In genomic region chr10:15207410-15207809, GRCh38 we compare ENCODE assay signal across 7 cellular contexts. TPM values are rescaled to one million over a fixed set of nuclear protein-coding genes. Genes with fewer than 3 reads are reported as not detected.
DNase-seq lines count a peak whose midpoint lies in the region; ATAC-seq lines count a peak whose summit lies in the region.
"Not testable (repeated sequence)": the region's sequence is repeated elsewhere in the genome, so short reads cannot be mapped to it uniquely, and the experiment has no call there.

No MANE protein-coding gene starts in this region.

- peak overlapping the region; percentile 60 for H3K27ac ChIP-seq in CD4-positive, alpha-beta memory T cell (ENCODE audit: low read depth, low read length)
- H3K27ac ChIP-seq in KOPT-K1 (ENCODE audit: low read depth, low read length, poor library complexity, severe bottlenecking) = peak overlapping the region; percentile 66
- H3K27ac ChIP-seq in effector memory CD4-positive, alpha-beta T cell (ENCODE audit: insufficient read depth, low read length, poor library complexity, severe bottlenecking) = peak overlapping the region; percentile 65

- H3K27me3 Mint-ChIP-seq in CD4-positive, alpha-beta memory T cell; T-helper 2 cell treated with Interferon-gamma antibody and Interleukin-4, amounts not matched to agents 5 μg/mL and 100 μg/mL, for 36 hours (ENCODE audit: low read depth); activated CD8-positive, alpha-beta memory T cell treated with anti-CD3 and anti-CD28 coated beads, Interleukin-2, amount 10 ng/mL, durations not matched to agents 7 days and 5 days; activated naive CD8-positive, alpha-beta T cell; naive thymus-derived CD8-positive, alpha-beta T cell: not testable (repeated sequence)

- CTCF ChIA-PET in CD4-positive, alpha-beta memory T cell (lab: Charles Lee; ENCODE audit: partially characterized antibody) = interaction anchor here (1.1 to 2.6 kb wide), 5 partner anchors 22 to 101 kb away, joined by 3 to 14 read pairs (median 8); partner anchors contain the start of gene NMT2
- CTCF ChIA-PET in activated CD8-positive, alpha-beta memory T cell treated with anti-CD3 and anti-CD28 coated beads, Interleukin-2, amount 10 ng/mL, durations not matched to agents 7 days and 5 days (lab: Charles Lee) = interaction anchor here (1.4 to 3.9 kb wide), 2 partner anchors 39 to 40 kb away, joined by 3 to 13 read pairs; partner anchors contain the start of gene NMT2

- not testable (repeated sequence) for ATAC-seq in activated CD8-positive, alpha-beta memory T cell treated with anti-CD3 and anti-CD28 coated beads, Interleukin-2, amount 10 ng/mL, durations not matched to agents 7 days and 5 days; naive thymus-derived CD8-positive, alpha-beta T cell

- not testable (repeated sequence) for H3K36me3 Mint-ChIP-seq in CD4-positive, alpha-beta memory T cell; T-helper 2 cell treated with Interferon-gamma antibody and Interleukin-4, amounts not matched to agents 5 μg/mL and 100 μg/mL, for 36 hours (ENCODE audit: low read depth); activated CD8-positive, alpha-beta memory T cell treated with anti-CD3 and anti-CD28 coated beads, Interleukin-2, amount 10 ng/mL, durations not matched to agents 7 days and 5 days; activated naive CD8-positive, alpha-beta T cell; naive thymus-derived CD8-positive, alpha-beta T cell

- intact Hi-C loops in CD4-positive, alpha-beta memory T cell (cut with micrococcal nuclease) = loop anchor here (5.0 kb wide), 1 partner anchor 245 kb away; no protein-coding TSS in a partner anchor

- peaks cover 44 to 88% (median 61%) of the 10 kb centered on the region in 4 donors for H3K4me1 Mint-ChIP-seq in CD4-positive, alpha-beta memory T cell
- H3K4me1 Mint-ChIP-seq in T-helper 2 cell treated with Interferon-gamma antibody and Interleukin-4, amounts not matched to agents 5 μg/mL and 100 μg/mL, for 36 hours (ENCODE audit: low read depth) = peaks cover 64% of the 10 kb centered on the region
- peaks cover 47% of the 10 kb centered on the region for H3K4me1 Mint-ChIP-seq in activated CD8-positive, alpha-beta memory T cell treated with anti-CD3 and anti-CD28 coated beads, Interleukin-2, amount 10 ng/mL, durations not matched to agents 7 days and 5 days
- peaks cover 66% of the 10 kb centered on the region for H3K4me1 Mint-ChIP-seq in activated naive CD8-positive, alpha-beta T cell (ENCODE audit: low read depth)
- H3K4me1 Mint-ChIP-seq in naive thymus-derived CD8-positive, alpha-beta T cell = peaks cover 15 to 71% (median 61%) of the 10 kb centered on the region in 4 donors

- H3K9me3 Mint-ChIP-seq in CD4-positive, alpha-beta memory T cell; T-helper 2 cell treated with Interferon-gamma antibody and Interleukin-4, amounts not matched to agents 5 μg/mL and 100 μg/mL, for 36 hours; activated CD8-positive, alpha-beta memory T cell treated with anti-CD3 and anti-CD28 coated beads, Interleukin-2, amount 10 ng/mL, durations not matched to agents 7 days and 5 days (ENCODE audit: low read depth); activated naive CD8-positive, alpha-beta T cell (ENCODE audit: low read depth); naive thymus-derived CD8-positive, alpha-beta T cell: not testable (repeated sequence)

- peaks cover 55% of the 10 kb centered on the region for H3K4me1 ChIP-seq in CD4-positive, alpha-beta memory T cell (ENCODE audit: insufficient read depth, low read length)
- peaks cover 32% of the 10 kb centered on the region for H3K4me1 ChIP-seq in effector memory CD4-positive, alpha-beta T cell (ENCODE audit: control insufficient read depth, insufficient read depth, low read length, poor library complexity, severe bottlenecking)

- POLR2A ChIA-PET in CD4-positive, alpha-beta memory T cell (lab: Charles Lee; ENCODE audit: partially characterized antibody) = interaction anchor here (0.7 to 7.3 kb wide), 5 partner anchors 8 to 39 kb away, joined by 4 to 93 read pairs (median 7); partner anchors contain the start of gene NMT2
- POLR2A ChIA-PET in naive thymus-derived CD8-positive, alpha-beta T cell (lab: Charles Lee) = interaction anchor here (1.2 to 3.1 kb wide), 4 partner anchors 10 to 38 kb away, joined by 5 to 49 read pairs (median 12); partner anchors contain the start of gene NMT2

- not testable (repeated sequence) for H3K4me3 ChIP-seq in CD4-positive, alpha-beta memory T cell (ENCODE audit: low read length in 2 of 2); effector memory CD4-positive, alpha-beta T cell (ENCODE audit: insufficient read depth, low read depth, low read length, poor library complexity, severe bottlenecking)

- not testable (repeated sequence) for H3K36me3 ChIP-seq in CD4-positive, alpha-beta memory T cell (ENCODE audit: insufficient read depth, low read length); KOPT-K1 (ENCODE audit: insufficient read depth, low read length); effector memory CD4-positive, alpha-beta T cell (ENCODE audit: control insufficient read depth, insufficient read depth, low read length)

- not testable (repeated sequence) for H3K27me3 ChIP-seq in CD4-positive, alpha-beta memory T cell (ENCODE audit: insufficient read depth, low read length); effector memory CD4-positive, alpha-beta T cell (replicated peaks; ENCODE audit: control insufficient read depth, insufficient read depth, low read length, poor library complexity, severe bottlenecking)

- H3K9me3 ChIP-seq in CD4-positive, alpha-beta memory T cell (ENCODE audit: control insufficient read depth in 1 of 2, low read length in 2 of 2); KOPT-K1 (ENCODE audit: insufficient read depth, low read length, poor library complexity, severe bottlenecking); effector memory CD4-positive, alpha-beta T cell (ENCODE audit: control insufficient read depth, low read length): not testable (repeated sequence)

- H3K4me3 Mint-ChIP-seq in CD4-positive, alpha-beta memory T cell = peak overlapping the region in 3 of 8 donors; percentile 25 to 93 (median 85)
- H3K4me3 Mint-ChIP-seq in T-helper 2 cell treated with Interferon-gamma antibody and Interleukin-4, amounts not matched to agents 5 μg/mL and 100 μg/mL, for 36 hours = peak overlapping the region; percentile 18
- H3K4me3 Mint-ChIP-seq in activated CD8-positive, alpha-beta memory T cell treated with anti-CD3 and anti-CD28 coated beads, Interleukin-2, amount 10 ng/mL, durations not matched to agents 7 days and 5 days; activated naive CD8-positive, alpha-beta T cell: not testable (repeated sequence)
- H3K4me3 Mint-ChIP-seq in naive thymus-derived CD8-positive, alpha-beta T cell = peak overlapping the region in 5 of 10 donors; percentile 4 to 83 (median 19)

- peak overlapping the region; percentile 88 to 99 (median 97) for H3K27ac Mint-ChIP-seq in CD4-positive, alpha-beta memory T cell
- peak overlapping the region; percentile 41 for H3K27ac Mint-ChIP-seq in T-helper 2 cell treated with Interferon-gamma antibody and Interleukin-4, amounts not matched to agents 5 μg/mL and 100 μg/mL, for 36 hours
- peak overlapping the region; percentile 98 for H3K27ac Mint-ChIP-seq in activated CD8-positive, alpha-beta memory T cell treated with anti-CD3 and anti-CD28 coated beads, Interleukin-2, amount 10 ng/mL, durations not matched to agents 7 days and 5 days
- H3K27ac Mint-ChIP-seq in activated naive CD8-positive, alpha-beta T cell = peak overlapping the region; percentile 73
- H3K27ac Mint-ChIP-seq in naive thymus-derived CD8-positive, alpha-beta T cell = peak overlapping the region; percentile 93 to 99 (median 96)

- not testable (repeated sequence) for DNase-seq in CD4-positive, alpha-beta memory T cell; T-helper 2 cell treated with Interferon-gamma antibody and Interleukin-4, amounts not matched to agents 5 μg/mL and 100 μg/mL, for 36 hours (ENCODE audit: low spot score); activated CD8-positive, alpha-beta memory T cell treated with anti-CD3 and anti-CD28 coated beads, Interleukin-2, amount 10 ng/mL, durations not matched to agents 7 days and 5 days; effector memory CD4-positive, alpha-beta T cell; naive thymus-derived CD8-positive, alpha-beta T cell

RNA-seq across cellular contexts. Expression of gene NMT2, which starts 38.9 kb away (rescaled TPM):
- total RNA-seq in CD4-positive, alpha-beta memory T cell = 100 to 1,000 TPM in 1 of 2 experiments, 10 to 100 TPM in 1; 98.6 to 101 TPM
- polyA plus RNA-seq in CD4-positive, alpha-beta memory T cell = 10 to 100 TPM; 38.7 to 56.1 TPM
- 10 to 100 TPM; 21.3 to 31.7 TPM for total RNA-seq in activated CD8-positive, alpha-beta memory T cell treated with anti-CD3 and anti-CD28 coated beads, Interleukin-2, amount 10 ng/mL, durations not matched to agents 7 days and 5 days
- 10 to 100 TPM; 81.3 to 86.4 TPM for total RNA-seq in naive thymus-derived CD8-positive, alpha-beta T cell
- polyA plus RNA-seq in naive thymus-derived CD8-positive, alpha-beta T cell = 10 to 100 TPM; 31.7 to 40.4 (median 34.9) TPM

Comparison
In these comparisons a context has a peak if more than half of its experiments do, and no peak if none do; other contexts are left out.
1. H3K27ac Mint-ChIP-seq: peak in every context shown above with its lines; median percentile 98 in activated CD8-positive, alpha-beta memory T cell treated with anti-CD3 and anti-CD28 coated beads, Interleukin-2, amount 10 ng/mL, durations not matched to agents 7 days and 5 days; 97 in CD4-positive, alpha-beta memory T cell; 96 in naive thymus-derived CD8-positive, alpha-beta T cell; 73 in activated naive CD8-positive, alpha-beta T cell; 41 in T-helper 2 cell treated with Interferon-gamma antibody and Interleukin-4, amounts not matched to agents 5 μg/mL and 100 μg/mL, for 36 hours.